ENCODE assay signal across 8 cellular contexts in genomic region chrX:19863237-19864223, GRCh38. TPM values are rescaled to one million over a fixed set of nuclear protein-coding genes. Genes with fewer than 3 reads are reported as not detected.
A peak's percentile ranks its signal among the peaks of the same experiment; 100 is the strongest.
DNase-seq lines count a peak whose midpoint lies in the region; ATAC-seq, FAIRE-seq and TF ChIP-seq lines count a peak whose summit lies in the region.

No MANE protein-coding gene starts in this region.

- H3K27ac Mint-ChIP-seq in CD14-positive monocyte: peak overlapping the region; percentile 83 to 95 (median 91)
- peak overlapping the region; percentile 58 for H3K27ac Mint-ChIP-seq in astrocyte (ENCODE audit: unreplicated experiment)

- no peak overlapping the region for H3K4me3 ChIP-seq in astrocyte (ENCODE audit: insufficient read depth, low read depth, low read length)
- no peak overlapping the region for H3K4me3 ChIP-seq in sigmoid colon

- intact Hi-C loops in CD14-positive monocyte (cut with micrococcal nuclease): no loop called here
- intact Hi-C loops in sigmoid colon (cut with DNase I): no loop called here
- intact Hi-C loops in head of caudate nucleus (cut with DNase I): no loop called here

- H2AFZ ChIP-seq in astrocyte (ENCODE audit: low read depth, low read length): no peak overlapping the region

- 44 to 69% methylated on average over 11 of the region's 11 CpGs for WGBS in sigmoid colon, 2 donors

- H3K9me3 ChIP-seq in astrocyte (ENCODE audit: insufficient read depth, low read depth, low read length) (no peaks in the 10 kb centered on the region), sigmoid colon (no peaks in the 10 kb centered on the region)

- H3K36me3 Mint-ChIP-seq in CD14-positive monocyte (peaks cover 4 to 7% of the 10 kb centered on the region in 2 donors), astrocyte (ENCODE audit: low read depth, unreplicated experiment) (no peaks in the 10 kb centered on the region)

- H3K9me3 Mint-ChIP-seq in CD14-positive monocyte: peaks cover 0 to 2% (median 0%) of the 10 kb centered on the region in 7 donors
- H3K9me3 Mint-ChIP-seq in astrocyte (ENCODE audit: unreplicated experiment): no peaks in the 10 kb centered on the region

- H3K27me3 ChIP-seq in astrocyte (ENCODE audit: insufficient read depth, low read length) (no peaks in the 10 kb centered on the region), sigmoid colon (no peaks in the 10 kb centered on the region)

- H3K4me1 ChIP-seq in astrocyte (ENCODE audit: insufficient read depth, low read length) (peaks cover 6% of the 10 kb centered on the region), sigmoid colon (no peaks in the 10 kb centered on the region)

- no peak overlapping the region for H3K4me2 ChIP-seq in astrocyte (ENCODE audit: low read length)

- H3K27me3 Mint-ChIP-seq in CD14-positive monocyte (ENCODE audit: low read depth in 3 of 3) (peaks cover 0 to 15% (median 0%) of the 10 kb centered on the region in 3 donors), astrocyte (ENCODE audit: low read depth, unreplicated experiment) (no peaks in the 10 kb centered on the region)

- H3K4me3 Mint-ChIP-seq in CD14-positive monocyte (peak overlapping the region; percentile 27 to 63), astrocyte (ENCODE audit: unreplicated experiment) (no peak overlapping the region)

- no peaks in the 10 kb centered on the region for H4K20me1 ChIP-seq in astrocyte (ENCODE audit: insufficient read depth, low read length)

- H3K4me1 Mint-ChIP-seq in CD14-positive monocyte (peaks cover 89% of the 10 kb centered on the region), astrocyte (ENCODE audit: low read depth, unreplicated experiment) (peaks cover 10% of the 10 kb centered on the region)

- peak; percentile 59 for ATAC-seq in GM19328 (IDR thresholded peaks at IDR 0.05; ENCODE audit: unreplicated experiment)
- ATAC-seq in HG03139 (IDR thresholded peaks at IDR 0.05; ENCODE audit: unreplicated experiment): peak; percentile 66

- no peak for FAIRE-seq in astrocyte (lab: Jason Lieb, UNC)

- H3K9ac ChIP-seq in astrocyte (ENCODE audit: low read length): no peak overlapping the region

- H3K79me2 ChIP-seq in astrocyte (ENCODE audit: insufficient read depth, low read length): no peaks in the 10 kb centered on the region

- H3K36me3 ChIP-seq in astrocyte (ENCODE audit: insufficient read depth, low read length) (no peaks in the 10 kb centered on the region), sigmoid colon (no peaks in the 10 kb centered on the region)

- TF ChIP-seq POLR2A in sigmoid colon (IDR thresholded peaks at IDR 0.05): no peak

- TF ChIP-seq CTCF in CD14-positive monocyte (IDR thresholded peaks at IDR 0.05) (no peak), astrocyte (IDR thresholded peaks at IDR 0.05; ENCODE audit: insufficient read depth, low read depth, low read length) (no peak), sigmoid colon (IDR thresholded peaks at IDR 0.05) (no peak)

- H3K27ac ChIP-seq in astrocyte (ENCODE audit: low read depth, low read length): no peak overlapping the region
- no peak overlapping the region for H3K27ac ChIP-seq in sigmoid colon

- no peak for TF ChIP-seq EP300 in sigmoid colon (IDR thresholded peaks at IDR 0.05)

- DNase-seq in CD14-positive monocyte (ENCODE audit: low spot score): no peak
- DNase-seq in astrocyte (ENCODE audit: low read depth): peak; percentile 5
- DNase-seq in EL: no peak
- no peak for DNase-seq in sigmoid colon
- DNase-seq in NCI-H1694 (lab: John Stamatoyannopoulos, UW): no peak
- no peak for DNase-seq in head of caudate nucleus

RNA-seq across cellular contexts. Expression of gene SH3KBP1, which starts 23.9 kb away (rescaled TPM):
- polyA plus RNA-seq in CD14-positive monocyte (10 to 100 TPM; 59.3 to 87.7 TPM), sigmoid colon (10 to 100 TPM; 38.4 to 44.4 (median 42.6) TPM)
- total RNA-seq in astrocyte (58.2 and 60.6 TPM in 2 replicates), sigmoid colon (10 to 100 TPM in 1 of 4 donors, 1 to 10 TPM in 3; 4.6 to 15.2 (median 6.2) TPM)
